15 cellular contexts compared by ENCODE assay signal in genomic region chr18:35508746-35509338, GRCh38. TPM values are rescaled to one million over a fixed set of nuclear protein-coding genes. Genes with fewer than 3 reads are reported as not detected.
DNase-seq lines count a peak whose midpoint lies in the region; ATAC-seq and TF ChIP-seq lines count a peak whose summit lies in the region.
"Had no signal": no experiment of that assay in that cellular context is flagged by ENCODE, and none has a peak within 500 bp of the region (broad histone marks: within the 10 kb centered on the region; RNA-seq: fewer than 3 reads in every experiment).

No MANE protein-coding gene starts in this region.

- H3K9me3 Mint-ChIP-seq in osteocyte (ENCODE audit: unreplicated experiment), result no peaks in the 10 kb centered on the region
- H3K9me3 Mint-ChIP-seq in activated naive CD8-positive, alpha-beta T cell treated with anti-CD3 and anti-CD28 coated beads for 36 hours, result no peaks in the 10 kb centered on the region
- H3K9me3 Mint-ChIP-seq: H9 had no signal

- DNase-seq in choroid plexus epithelial cell (ENCODE audit: low read depth), result peak; percentile 68
- peak; percentile 82 for DNase-seq in islet precursor cell
- DNase-seq in osteocyte (ENCODE audit: extremely low spot score, unreplicated experiment), result peak; percentile 27
- no peak for DNase-seq in activated CD4-positive, alpha-beta T cell treated with anti-CD3 and anti-CD28 coated beads, Interleukin-2, amount 50 U/mL, for 1 hour
- no peak for DNase-seq in activated naive CD8-positive, alpha-beta T cell treated with anti-CD3 and anti-CD28 coated beads for 36 hours
- DNase-seq: ACHN, Caco-2, DMS153, H9, NCI-H1048, NCI-H2081 treated with DMSO at 0.1 percent for 48 hours, NCI-H510A treated with DMSO at 0.1 percent for 48 hours, NCI-H82 had no signal

- H3K4me1 ChIP-seq in HEK293 (ENCODE audit: control insufficient read depth, insufficient read depth, low read length), result no peaks in the 10 kb centered on the region

- no peak overlapping the region for H3K4me3 ChIP-seq in HEK293 (ENCODE audit: low read depth, low read length)
- H3K4me3 ChIP-seq in choroid plexus epithelial cell (ENCODE audit: low read depth, low read length), result no peak overlapping the region

- no peak overlapping the region for H3K27ac ChIP-seq in HEK293 (ENCODE audit: extremely low read depth, low read depth, low read length)

- H3K36me3 ChIP-seq in HEK293 (ENCODE audit: control insufficient read depth in 2 of 2, insufficient read depth in 1 of 2, low read length in 2 of 2), result no peaks in the 10 kb centered on the region

- POLR2A ChIA-PET in HEK293 (lab: Yijun Ruan, JAX), result interaction anchor here (1.4 kb wide), 1 partner anchor 11 kb away, joined by 4 read pairs; the partner anchor contains the start of gene INO80C

- CTCF ChIA-PET in HEK293 (lab: Yijun Ruan, JAX), result interaction anchor here (0.6 to 0.7 kb wide), 2 partner anchors 53 to 83 kb away, joined by 3 read pairs; no protein-coding TSS in a partner anchor

- no peak overlapping the region for H3K4me3 Mint-ChIP-seq in osteocyte (ENCODE audit: unreplicated experiment)
- no peak overlapping the region for H3K4me3 Mint-ChIP-seq in activated naive CD8-positive, alpha-beta T cell treated with anti-CD3 and anti-CD28 coated beads for 36 hours
- H3K4me3 Mint-ChIP-seq: H9 had no signal

- no peak for ATAC-seq in GM21737 (IDR thresholded peaks at IDR 0.05; ENCODE audit: unreplicated experiment)

- no peak for TF ChIP-seq CTCF in HEK293 (tag by site-specific recombination; IDR thresholded peaks at IDR 0.05)
- TF ChIP-seq CTCF in choroid plexus epithelial cell (conservative IDR thresholded peaks at IDR 0.05; ENCODE audit: low read depth, low read length), result no peak
- no peak for TF ChIP-seq CTCF in osteocyte (IDR thresholded peaks at IDR 0.05)

- H3K9me3 ChIP-seq in HEK293 (ENCODE audit: control insufficient read depth, insufficient read depth, low read depth, low read length), result no peaks in the 10 kb centered on the region
- H3K9me3 ChIP-seq: Caco-2 had no signal

- peaks cover 42% of the 10 kb centered on the region for H3K4me1 Mint-ChIP-seq in osteocyte (ENCODE audit: unreplicated experiment)
- no peaks in the 10 kb centered on the region for H3K4me1 Mint-ChIP-seq in activated naive CD8-positive, alpha-beta T cell treated with anti-CD3 and anti-CD28 coated beads for 36 hours

- no peak overlapping the region for H3K27ac Mint-ChIP-seq in osteocyte (ENCODE audit: unreplicated experiment)
- H3K27ac Mint-ChIP-seq in activated naive CD8-positive, alpha-beta T cell treated with anti-CD3 and anti-CD28 coated beads for 36 hours, result no peak overlapping the region
- H3K27ac Mint-ChIP-seq: H9 had no signal

- H3K27me3 Mint-ChIP-seq in osteocyte (ENCODE audit: unreplicated experiment), result no peaks in the 10 kb centered on the region
- H3K27me3 Mint-ChIP-seq in activated naive CD8-positive, alpha-beta T cell treated with anti-CD3 and anti-CD28 coated beads for 36 hours, result no peaks in the 10 kb centered on the region

- H3K36me3 Mint-ChIP-seq in osteocyte (ENCODE audit: unreplicated experiment), result no peaks in the 10 kb centered on the region
- no peaks in the 10 kb centered on the region for H3K36me3 Mint-ChIP-seq in activated naive CD8-positive, alpha-beta T cell treated with anti-CD3 and anti-CD28 coated beads for 36 hours

TF ChIP-seq in HEK293, 187 proteins besides CTCF, POLR2A, EP300 and RAD21:
- peak; percentile 29; the same call in 1 of the 2 replicates for TF ChIP-seq ZIC2 (tag by site-specific recombination; IDR thresholded peaks at IDR 0.05)
- no peak for TF ChIP-seq ZBTB44 (tag by site-specific recombination; IDR thresholded peaks at IDR 0.05)

RNA-seq across cellular contexts. Expression of gene INO80C, which starts 11.1 kb away (rescaled TPM):
- 27.1 and 30.2 TPM in 2 replicates for total RNA-seq in osteocyte
- total RNA-seq in activated naive CD8-positive, alpha-beta T cell treated with anti-CD3 and anti-CD28 coated beads for 36 hours, result 10 to 100 TPM; 38.4 to 39.4 TPM

Comparison
In these comparisons a context has a peak if more than half of its experiments do, and no peak if none do; other contexts are left out.
1. DNase-seq: peak in choroid plexus epithelial cell (single experiment), islet precursor cell (single experiment) and osteocyte (single experiment); none in activated CD4-positive, alpha-beta T cell treated with anti-CD3 and anti-CD28 coated beads, Interleukin-2, amount 50 U/mL, for 1 hour (single experiment) and activated naive CD8-positive, alpha-beta T cell treated with anti-CD3 and anti-CD28 coated beads for 36 hours (single experiment).